9 cellular contexts compared by ENCODE assay signal in genomic region chr16:46801428-46802049, GRCh38. TPM values are rescaled to one million over a fixed set of nuclear protein-coding genes. Genes with fewer than 3 reads are reported as not detected.
DNase-seq lines count a peak whose midpoint lies in the region; ATAC-seq and TF ChIP-seq lines count a peak whose summit lies in the region.
"Had no signal": no experiment of that assay in that cellular context is flagged by ENCODE, and none has a peak within 500 bp of the region (broad histone marks: within the 10 kb centered on the region; RNA-seq: fewer than 3 reads in every experiment).

No MANE protein-coding gene starts in this region.

- peak; percentile 30; the same call in 1 of the 3 replicates for TF ChIP-seq CTCF in GM12872 (IDR thresholded peaks at IDR 0.05; ENCODE audit: insufficient read depth, low read depth, low read length)
- TF ChIP-seq CTCF in OCI-LY7 (conservative IDR thresholded peaks at IDR 0.05; ENCODE audit: low read length): peak; percentile 71
- no peak for TF ChIP-seq CTCF in lower leg skin (IDR thresholded peaks at IDR 0.05)
- peak in 1 of 2 experiments; percentile 27 for TF ChIP-seq CTCF in tibial artery (IDR thresholded peaks at IDR 0.05)

- no peak for TF ChIP-seq POLR2A in lower leg skin (IDR thresholded peaks at IDR 0.05)

- H3K4me2 ChIP-seq in OCI-LY7 (ENCODE audit: low read length): no peak overlapping the region

- H3K79me2 ChIP-seq in OCI-LY7 (ENCODE audit: insufficient read depth, low read depth, low read length): peaks cover under 1% of the 10 kb centered on the region

- no peaks in the 10 kb centered on the region for H3K27me3 ChIP-seq in tibial artery

- peaks cover 5% of the 10 kb centered on the region; the same call in 1 of the 2 replicates for H3K9me3 ChIP-seq in OCI-LY7 (ENCODE audit: low read length)
- peaks cover 0 to 9% (median 0%) of the 10 kb centered on the region in 3 donors for H3K9me3 ChIP-seq in tibial artery

- H4K20me1 ChIP-seq in OCI-LY7 (ENCODE audit: insufficient read depth, low read length): no peaks in the 10 kb centered on the region

- WGBS in lower leg skin, 2 donors: 81 to 91% methylated on average over 5 of the region's 5 CpGs

- CTCF ChIA-PET in OCI-LY7 (lab: Charles Lee; ENCODE audit: unreplicated experiment): interaction anchor here (0.8 kb wide), 2 partner anchors 12 to 112 kb away, joined by 3 to 5 read pairs; no protein-coding TSS in a partner anchor

- H3K36me3 ChIP-seq in OCI-LY7 (ENCODE audit: insufficient read depth, low read length) (peaks cover 49% of the 10 kb centered on the region), tibial artery (peaks cover 0 to 5% (median 2%) of the 10 kb centered on the region in 3 donors)

- intact Hi-C loops in OCI-LY7 (cut with micrococcal nuclease; ENCODE audit: unreplicated experiment): loop anchor here (5.0 kb wide), 1 partner anchor 129 kb away; no protein-coding TSS in a partner anchor
- intact Hi-C loops in lower leg skin (cut with DNase I; ENCODE audit: low total_unique reads): no loop called here
- intact Hi-C loops in tibial artery (cut with DNase I; ENCODE audit: low total_unique reads): no loop called here

- no peaks in the 10 kb centered on the region for H3K9me2 ChIP-seq in OCI-LY7 (ENCODE audit: insufficient read depth, low read length)

- no peak for ATAC-seq in GM21390 (IDR thresholded peaks at IDR 0.05; ENCODE audit: unreplicated experiment)

- H3K4me1 ChIP-seq in OCI-LY7 (ENCODE audit: insufficient read depth, low read length, poor library complexity, severe bottlenecking) (peaks cover 7% of the 10 kb centered on the region), tibial artery (no peaks in the 10 kb centered on the region)

- H3K4me3 ChIP-seq in OCI-LY7 (ENCODE audit: low read depth, low read length, poor library complexity, severe bottlenecking): no peak overlapping the region
- no peak overlapping the region for H3K4me3 ChIP-seq in lower leg skin (ENCODE audit: low read depth, poor library complexity, severe bottlenecking)
- H3K4me3 ChIP-seq in tibial artery: no peak overlapping the region

- no peak overlapping the region for H2AFZ ChIP-seq in OCI-LY7 (ENCODE audit: low read length)

- no TSS peak for BruUV-seq in OCI-LY7 (replicated peaks; lab: Mats Ljungman, UMichigan)

- POLR2A ChIA-PET in OCI-LY7 (lab: Charles Lee): interaction anchor here (0.5 to 3.3 kb wide), 8 partner anchors 10 to 44 kb away, joined by 3 to 12 read pairs (median 3); no protein-coding TSS in a partner anchor

- DNase-seq in A172 (ENCODE audit: low spot score) (peak; percentile 33), OCI-LY7 (ENCODE audit: low spot score) (no peak), fibroblast of peridontal ligament (ENCODE audit: extremely low read depth) (peak; percentile 45), lower leg skin (ENCODE audit: low spot score in 2 of 2) (no peak), tibial artery (no peak), HK-2 (ENCODE audit: unreplicated experiment) (no peak)
- DNase-seq: RPMI8226 had no signal

- H3K27ac ChIP-seq in OCI-LY7 (ENCODE audit: low read depth, low read length, poor library complexity, severe bottlenecking) (no peak overlapping the region), tibial artery (no peak overlapping the region)

RNA-seq across cellular contexts. Expression of gene C16orf87, which starts 29.4 kb away (rescaled TPM):
- 18.6 and 24.6 TPM in 2 replicates for total RNA-seq in A172 (2014; rRNA removed; shearing (Covaris generic))
- 9.1 and 14.9 TPM in 2 replicates for total RNA-seq in OCI-LY7 (2014; rRNA removed; shearing (Covaris generic))
- total RNA-seq in OCI-LY7 (2022) (21.1 and 22.1 TPM in 2 replicates), lower leg skin (10 to 100 TPM in 1 of 4 donors, 1 to 10 TPM in 3; 5.5 to 14.9 (median 7.9) TPM)

RNA-seq across cellular contexts. Expression of gene MYLK3, which starts 53.4 kb away (rescaled TPM):
- 0.69 and 1.00 TPM in 2 replicates for total RNA-seq in A172 (2014; rRNA removed; shearing (Covaris generic))
- 0.44 and 2.3 TPM in 2 replicates for total RNA-seq in OCI-LY7 (2014; rRNA removed; shearing (Covaris generic))
- total RNA-seq in OCI-LY7 (2022): 0.97 and 1.3 TPM in 2 replicates
- under 1 TPM in 3 of 4 donors, not detected in 1; 0.11 to 0.86 (median 0.19) TPM for total RNA-seq in lower leg skin

Comparison
In these comparisons a context has a peak if more than half of its experiments do, and no peak if none do; other contexts are left out.
1. DNase-seq: peak in A172 (single experiment) and fibroblast of peridontal ligament (single experiment); none in OCI-LY7 (single experiment), lower leg skin (0 of 2), tibial artery (0 of 2) and HK-2 (single experiment).
2. CTCF ChIP-seq: peak in GM12872 (single experiment) and OCI-LY7 (single experiment); none in lower leg skin (0 of 3).